In genomic region chr1:234478481-234479309, GRCh38 we compare ENCODE assay signal across 1 cellular context.
TF ChIP-seq lines count a peak whose summit lies in the region.

A gene with protein sequence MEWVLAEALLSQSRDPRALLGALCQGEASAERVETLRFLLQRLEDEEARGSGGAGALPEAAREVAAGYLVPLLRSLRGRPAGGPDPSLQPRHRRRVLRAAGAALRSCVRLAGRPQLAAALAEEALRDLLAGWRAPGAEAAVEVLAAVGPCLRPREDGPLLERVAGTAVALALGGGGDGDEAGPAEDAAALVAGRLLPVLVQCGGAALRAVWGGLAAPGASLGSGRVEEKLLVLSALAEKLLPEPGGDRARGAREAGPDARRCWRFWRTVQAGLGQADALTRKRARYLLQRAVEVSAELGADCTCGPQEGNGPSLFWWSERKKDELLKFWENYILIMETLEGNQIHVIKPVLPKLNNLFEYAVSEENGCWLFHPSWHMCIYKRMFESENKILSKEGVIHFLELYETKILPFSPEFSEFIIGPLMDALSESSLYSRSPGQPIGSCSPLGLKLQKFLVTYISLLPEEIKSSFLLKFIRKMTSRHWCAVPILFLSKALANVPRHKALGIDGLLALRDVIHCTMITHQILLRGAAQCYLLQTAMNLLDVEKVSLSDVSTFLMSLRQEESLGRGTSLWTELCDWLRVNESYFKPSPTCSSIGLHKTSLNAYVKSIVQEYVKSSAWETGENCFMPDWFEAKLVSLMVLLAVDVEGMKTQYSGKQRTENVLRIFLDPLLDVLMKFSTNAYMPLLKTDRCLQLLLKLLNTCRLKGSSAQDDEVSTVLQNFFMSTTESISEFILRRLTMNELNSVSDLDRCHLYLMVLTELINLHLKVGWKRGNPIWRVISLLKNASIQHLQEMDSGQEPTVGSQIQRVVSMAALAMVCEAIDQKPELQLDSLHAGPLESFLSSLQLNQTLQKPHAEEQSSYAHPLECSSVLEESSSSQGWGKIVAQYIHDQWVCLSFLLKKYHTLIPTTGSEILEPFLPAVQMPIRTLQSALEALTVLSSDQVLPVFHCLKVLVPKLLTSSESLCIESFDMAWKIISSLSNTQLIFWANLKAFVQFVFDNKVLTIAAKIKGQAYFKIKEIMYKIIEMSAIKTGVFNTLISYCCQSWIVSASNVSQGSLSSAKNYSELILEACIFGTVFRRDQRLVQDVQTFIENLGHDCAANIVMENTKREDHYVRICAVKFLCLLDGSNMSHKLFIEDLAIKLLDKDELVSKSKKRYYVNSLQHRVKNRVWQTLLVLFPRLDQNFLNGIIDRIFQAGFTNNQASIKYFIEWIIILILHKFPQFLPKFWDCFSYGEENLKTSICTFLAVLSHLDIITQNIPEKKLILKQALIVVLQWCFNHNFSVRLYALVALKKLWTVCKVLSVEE (N-terminal part only) (minus strand): TSS chr1:234479179. CDS start chr1:234479103, 76 bp downstream.

TF ChIP-seq in HepG2, 621 proteins besides CTCF, POLR2A, EP300 and RAD21 (continued from another document and continues in another):
- TF ChIP-seq, protein P1, sequence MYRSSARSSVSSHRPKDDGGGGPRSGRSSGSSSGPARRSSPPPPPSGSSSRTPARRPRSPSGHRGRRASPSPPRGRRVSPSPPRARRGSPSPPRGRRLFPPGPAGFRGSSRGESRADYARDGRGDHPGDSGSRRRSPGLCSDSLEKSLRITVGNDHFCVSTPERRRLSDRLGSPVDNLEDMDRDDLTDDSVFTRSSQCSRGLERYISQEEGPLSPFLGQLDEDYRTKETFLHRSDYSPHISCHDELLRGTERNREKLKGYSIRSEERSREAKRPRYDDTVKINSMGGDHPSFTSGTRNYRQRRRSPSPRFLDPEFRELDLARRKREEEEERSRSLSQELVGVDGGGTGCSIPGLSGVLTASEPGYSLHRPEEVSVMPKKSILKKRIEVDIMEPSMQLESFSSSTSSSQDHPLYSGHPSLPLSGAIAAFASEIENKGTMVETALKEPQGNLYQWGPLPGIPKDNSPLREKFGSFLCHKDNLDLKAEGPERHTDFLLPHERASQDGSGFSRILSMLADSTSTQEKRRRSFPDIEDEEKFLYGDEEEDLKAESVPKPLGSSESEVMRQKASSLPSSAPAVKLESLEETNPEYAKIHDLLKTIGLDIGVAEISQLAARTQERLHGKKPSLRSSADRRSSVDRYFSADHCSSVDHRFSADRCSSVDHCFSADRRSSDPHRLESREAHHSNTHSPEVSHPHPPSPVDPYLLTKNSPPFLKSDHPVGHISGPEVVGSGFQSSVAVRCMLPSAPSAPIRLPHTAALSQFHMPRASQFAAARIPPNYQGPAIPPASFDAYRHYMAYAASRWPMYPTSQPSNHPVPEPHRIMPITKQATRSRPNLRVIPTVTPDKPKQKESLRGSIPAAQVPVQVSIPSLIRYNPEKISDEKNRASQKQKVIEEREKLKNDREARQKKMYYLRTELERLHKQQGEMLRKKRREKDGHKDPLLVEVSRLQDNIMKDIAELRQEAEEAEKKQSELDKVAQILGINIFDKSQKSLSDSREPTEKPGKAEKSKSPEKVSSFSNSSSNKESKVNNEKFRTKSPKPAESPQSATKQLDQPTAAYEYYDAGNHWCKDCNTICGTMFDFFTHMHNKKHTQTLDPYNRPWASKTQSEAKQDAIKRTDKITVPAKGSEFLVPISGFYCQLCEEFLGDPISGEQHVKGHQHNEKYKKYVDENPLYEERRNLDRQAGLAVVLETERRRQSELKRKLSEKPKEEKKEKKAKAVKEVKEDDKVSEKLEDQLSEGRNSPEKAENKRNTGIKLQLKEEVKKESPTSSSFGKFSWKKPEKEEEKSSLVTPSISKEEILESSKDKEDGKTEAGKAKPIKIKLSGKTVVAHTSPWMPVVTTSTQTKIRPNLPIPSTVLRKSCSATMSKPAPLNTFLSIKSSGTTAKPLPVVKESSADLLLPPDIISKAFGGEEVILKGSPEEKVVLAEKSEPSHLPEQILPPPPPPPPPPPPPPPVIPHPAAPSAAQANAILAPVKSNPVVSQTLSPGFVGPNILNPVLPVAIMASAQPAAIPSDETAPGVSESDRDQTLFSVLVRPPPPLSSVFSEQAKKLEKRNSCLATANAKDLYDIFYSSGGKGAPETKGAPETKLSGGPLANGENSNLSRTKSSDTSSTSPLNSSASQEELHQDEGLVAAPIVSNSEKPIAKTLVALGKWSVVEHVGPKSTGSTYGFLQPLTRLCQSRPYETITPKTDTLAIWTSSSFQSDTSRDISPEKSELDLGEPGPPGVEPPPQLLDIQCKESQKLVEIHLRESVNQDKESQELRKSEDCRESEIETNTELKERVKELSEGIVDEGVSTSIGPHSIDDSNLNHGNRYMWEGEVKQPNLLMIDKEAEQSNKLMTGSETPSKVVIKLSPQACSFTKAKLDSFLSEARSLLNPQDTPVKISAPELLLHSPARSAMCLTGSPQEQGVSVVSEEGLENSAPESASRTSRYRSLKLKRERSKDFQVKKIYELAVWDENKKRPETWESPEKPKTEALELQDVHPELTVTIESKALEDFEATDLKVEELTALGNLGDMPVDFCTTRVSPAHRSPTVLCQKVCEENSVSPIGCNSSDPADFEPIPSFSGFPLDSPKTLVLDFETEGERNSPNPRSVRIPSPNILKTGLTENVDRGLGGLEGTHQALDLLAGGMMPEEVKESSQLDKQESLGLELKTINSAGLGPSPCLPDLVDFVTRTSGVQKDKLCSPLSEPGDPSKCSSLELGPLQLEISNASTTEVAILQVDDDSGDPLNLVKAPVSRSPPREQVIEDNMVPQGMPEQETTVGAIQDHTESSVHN (CRISPR knock-in tag; IDR thresholded peaks at IDR 0.05) = no peak
- TF ChIP-seq BRD4 (CRISPR knock-in tag; IDR thresholded peaks at IDR 0.05) = peak; percentile 52; the same call in 1 of the 2 replicates
- TF ChIP-seq ZNF543 (CRISPR knock-in tag; IDR thresholded peaks at IDR 0.05) = no peak
- TF ChIP-seq, protein P2, sequence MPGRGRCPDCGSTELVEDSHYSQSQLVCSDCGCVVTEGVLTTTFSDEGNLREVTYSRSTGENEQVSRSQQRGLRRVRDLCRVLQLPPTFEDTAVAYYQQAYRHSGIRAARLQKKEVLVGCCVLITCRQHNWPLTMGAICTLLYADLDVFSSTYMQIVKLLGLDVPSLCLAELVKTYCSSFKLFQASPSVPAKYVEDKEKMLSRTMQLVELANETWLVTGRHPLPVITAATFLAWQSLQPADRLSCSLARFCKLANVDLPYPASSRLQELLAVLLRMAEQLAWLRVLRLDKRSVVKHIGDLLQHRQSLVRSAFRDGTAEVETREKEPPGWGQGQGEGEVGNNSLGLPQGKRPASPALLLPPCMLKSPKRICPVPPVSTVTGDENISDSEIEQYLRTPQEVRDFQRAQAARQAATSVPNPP (CRISPR knock-in tag; IDR thresholded peaks at IDR 0.05) = 0 out of 2 replicates have a peak, but pooled peaks have one; percentile 17
- 0 out of 2 replicates have a peak, but pooled peaks have one; percentile 40 for TF ChIP-seq NR2C2 (CRISPR knock-in tag; IDR thresholded peaks at IDR 0.05; ENCODE audit: borderline replicate concordance)
- no peak for TF ChIP-seq ARHGAP35 (CRISPR knock-in tag; IDR thresholded peaks at IDR 0.05; ENCODE audit: borderline replicate concordance)
- peak; percentile 53 for TF ChIP-seq ZSCAN21 (CRISPR knock-in tag; IDR thresholded peaks at IDR 0.05; ENCODE audit: borderline replicate concordance)
- no peak for TF ChIP-seq ZNF33A (CRISPR knock-in tag; IDR thresholded peaks at IDR 0.05; ENCODE audit: borderline replicate concordance)
- no peak for TF ChIP-seq JUND (CRISPR knock-in tag; IDR thresholded peaks at IDR 0.05)
- TF ChIP-seq ZNF225 (CRISPR knock-in tag; IDR thresholded peaks at IDR 0.05) = no peak
- TF ChIP-seq HES4 (CRISPR knock-in tag; IDR thresholded peaks at IDR 0.05; ENCODE audit: borderline replicate concordance) = peak; percentile 33; the same call in 1 of the 2 replicates
- TF ChIP-seq RXRB (CRISPR knock-in tag; IDR thresholded peaks at IDR 0.05; ENCODE audit: borderline replicate concordance) = no peak
- no peak for TF ChIP-seq ZNF576 (CRISPR knock-in tag; IDR thresholded peaks at IDR 0.05)
- no peak for TF ChIP-seq PPARG (CRISPR knock-in tag; conservative IDR thresholded peaks at IDR 0.05)
- TF ChIP-seq ZNF274 (CRISPR knock-in tag; IDR thresholded peaks at IDR 0.05) = peak; percentile 41; the same call in 1 of the 2 replicates
- TF ChIP-seq LCORL (IDR thresholded peaks at IDR 0.05) = no peak
- no peak for TF ChIP-seq LCORL (CRISPR knock-in tag; IDR thresholded peaks at IDR 0.05)
- TF ChIP-seq ZNF724P (CRISPR knock-in tag; IDR thresholded peaks at IDR 0.05; ENCODE audit: borderline replicate concordance) = peak; percentile 16; the same call in 1 of the 2 replicates
- 0 out of 2 replicates have a peak, but pooled peaks have one; percentile 22 for TF ChIP-seq ZFYVE20 (CRISPR knock-in tag; IDR thresholded peaks at IDR 0.05; ENCODE audit: borderline replicate concordance, low read depth)
- TF ChIP-seq ZNF883 (CRISPR knock-in tag; IDR thresholded peaks at IDR 0.05; ENCODE audit: not compliant biosample characterization) = no peak
- no peak for TF ChIP-seq ZBTB40 (IDR thresholded peaks at IDR 0.05)
- TF ChIP-seq ZBTB40 (CRISPR knock-in tag; IDR thresholded peaks at IDR 0.05) = 0 out of 2 replicates have a peak, but pooled peaks have one; percentile 36
- TF ChIP-seq ARNT (IDR thresholded peaks at IDR 0.05) = no peak
- TF ChIP-seq ZSCAN31 (CRISPR knock-in tag; IDR thresholded peaks at IDR 0.05; ENCODE audit: low read depth) = peak; percentile 83; the same call in 1 of the 2 replicates
- TF ChIP-seq ZNF260 (CRISPR knock-in tag; IDR thresholded peaks at IDR 0.05; ENCODE audit: borderline replicate concordance, low read depth) = no peak
